Comparison of ENCODE assay signal across 19 cellular contexts in genomic region chr3:123270818-123271217, GRCh38.
DNase-seq lines count a peak whose midpoint lies in the region; ATAC-seq, FAIRE-seq and TF ChIP-seq lines count a peak whose summit lies in the region.
"Had no signal": no experiment of that assay in that cellular context is flagged by ENCODE, and none has a peak within 500 bp of the region (broad histone marks: within the 10 kb centered on the region; RNA-seq: fewer than 3 reads in every experiment).

No MANE protein-coding gene starts in this region.

- H3K27me3 ChIP-seq in mesenchymal stem cell (ENCODE audit: control insufficient read depth in 1 of 2, insufficient read depth in 1 of 2, low read length in 2 of 2) (no peaks in the 10 kb centered on the region), H7 (ENCODE audit: control insufficient read depth, insufficient read depth, low read length) (no peaks in the 10 kb centered on the region)

- no peak for DNase-seq in A549 (ENCODE audit: low read depth in 1 of 2, low spot score in 1 of 2)
- peak; percentile 41 for DNase-seq in LNCaP clone FGC (ENCODE audit: low read depth)
- DNase-seq in mesenchymal stem cell = no peak
- no peak for DNase-seq in H7
- no peak for DNase-seq in activated CD8-positive, alpha-beta memory T cell treated with anti-CD3 and anti-CD28 coated beads, Interleukin-2, amount 10 ng/mL, durations not matched to agents 7 days and 5 days
- DNase-seq: AML-193; CD4-positive, alpha-beta T cell; DMS79 treated with DMSO at 0.1 percent for 48 hours; GF-D8; IMR-90 had no signal

- no peak overlapping the region for H2BK120ac ChIP-seq in mesenchymal stem cell (ENCODE audit: low read depth, low read length)

- H3K4me1 Mint-ChIP-seq in activated CD8-positive, alpha-beta memory T cell treated with anti-CD3 and anti-CD28 coated beads, Interleukin-2, amount 10 ng/mL, durations not matched to agents 7 days and 5 days = peaks cover 10% of the 10 kb centered on the region

- TF ChIP-seq EP300 in A549 (IDR thresholded peaks at IDR 0.05) = no peak

- no peak overlapping the region for H2BK5ac ChIP-seq in mesenchymal stem cell (ENCODE audit: low read depth, low read length, poor library complexity, severe bottlenecking)

- FAIRE-seq in A549 (lab: Jason Lieb, UNC) = no peak
- FAIRE-seq: A204.1, H1, K562 had no signal

- H3K4me3 Mint-ChIP-seq in activated CD8-positive, alpha-beta memory T cell treated with anti-CD3 and anti-CD28 coated beads, Interleukin-2, amount 10 ng/mL, durations not matched to agents 7 days and 5 days = no peak overlapping the region
- H3K4me3 Mint-ChIP-seq: CD4-positive, alpha-beta T cell had no signal

- H3K4me1 ChIP-seq in A549 = peaks cover 23% of the 10 kb centered on the region
- no peaks in the 10 kb centered on the region for H3K4me1 ChIP-seq in mesenchymal stem cell (ENCODE audit: control insufficient read depth, insufficient read depth, low read depth, low read length)

- no peak for ATAC-seq in A549
- ATAC-seq in HG02981 (IDR thresholded peaks at IDR 0.05; ENCODE audit: unreplicated experiment) = no peak
- no peak for ATAC-seq in activated CD8-positive, alpha-beta memory T cell treated with anti-CD3 and anti-CD28 coated beads, Interleukin-2, amount 10 ng/mL, durations not matched to agents 7 days and 5 days
- no peak for ATAC-seq in GM19397 (IDR thresholded peaks at IDR 0.05; ENCODE audit: unreplicated experiment)
- ATAC-seq: K562 had no signal

- no peak overlapping the region for H2AFZ ChIP-seq in mesenchymal stem cell (ENCODE audit: low read depth, low read length)

- no peak overlapping the region for H3K4ac ChIP-seq in mesenchymal stem cell (ENCODE audit: low read depth in 1 of 2, low read length in 2 of 2)

- no peak overlapping the region for H4K8ac ChIP-seq in mesenchymal stem cell (ENCODE audit: low read length)

- H2AK5ac ChIP-seq in mesenchymal stem cell (ENCODE audit: low read length, severe bottlenecking) = no peak overlapping the region

- POLR2A ChIA-PET in A549 (lab: Yijun Ruan, JAX) = no interaction called here

- H3K27ac ChIP-seq in A549 (no peak overlapping the region; a peak in 1 of 6 replicates), VCaP (peak overlapping the region; percentile 65), mesenchymal stem cell (ENCODE audit: low read length, poor library complexity, severe bottlenecking) (no peak overlapping the region)
- H3K27ac ChIP-seq: C4-2B, HL-60 had no signal

- H3K4me2 ChIP-seq in A549 = peak overlapping the region; percentile 2; the same call in 1 of the 3 replicates
- no peak overlapping the region for H3K4me2 ChIP-seq in mesenchymal stem cell (ENCODE audit: low read length, poor library complexity, severe bottlenecking)

- CTCF ChIA-PET in A549 (lab: Yijun Ruan, JAX) = no interaction called here
- CTCF ChIA-PET in activated CD8-positive, alpha-beta memory T cell treated with anti-CD3 and anti-CD28 coated beads, Interleukin-2, amount 10 ng/mL, durations not matched to agents 7 days and 5 days (lab: Charles Lee) = no interaction called here

- H3K23ac ChIP-seq in mesenchymal stem cell (ENCODE audit: low read length in 2 of 2) = no peak overlapping the region

- no peak for TF ChIP-seq POLR2A in A549 (IDR thresholded peaks at IDR 0.05; ENCODE audit: low read length)

- peaks cover 21% of the 10 kb centered on the region for H3K36me3 Mint-ChIP-seq in activated CD8-positive, alpha-beta memory T cell treated with anti-CD3 and anti-CD28 coated beads, Interleukin-2, amount 10 ng/mL, durations not matched to agents 7 days and 5 days

- peaks cover 0 to 10% of the 10 kb centered on the region in 2 experiments for H3K36me3 ChIP-seq in mesenchymal stem cell (ENCODE audit: control insufficient read depth in 1 of 2, insufficient read depth in 2 of 2, low read depth in 1 of 2, low read length in 2 of 2)
- H3K36me3 ChIP-seq in H7 (replicated peaks; ENCODE audit: control insufficient read depth, insufficient read depth, low read length) = peaks cover 1% of the 10 kb centered on the region; the same call in 1 of the 2 replicates
- H3K36me3 ChIP-seq: HAP-1 had no signal

- TF ChIP-seq CTCF in A549 (IDR thresholded peaks at IDR 0.05) (no peak), LNCaP clone FGC (IDR thresholded peaks at IDR 0.05; ENCODE audit: control insufficient read depth, extremely low read depth, insufficient read depth) (no peak), VCaP (conservative IDR thresholded peaks at IDR 0.05) (no peak)

- H3K4me3 ChIP-seq in A549 (no peak overlapping the region), LNCaP clone FGC (ENCODE audit: low read depth, low read length) (no peak overlapping the region), mesenchymal stem cell (ENCODE audit: insufficient read depth in 1 of 2, low read depth in 1 of 2, low read length in 2 of 2) (no peak overlapping the region), H7 (ENCODE audit: insufficient read depth, low read depth, low read length) (no peak overlapping the region)
- H3K4me3 ChIP-seq: HAP-1, K562 had no signal

- H3K79me1 ChIP-seq in mesenchymal stem cell (replicated peaks; ENCODE audit: low read length, poor library complexity, severe bottlenecking) = no peaks in the 10 kb centered on the region

- H2BK12ac ChIP-seq in mesenchymal stem cell (ENCODE audit: low read length in 2 of 2) = no peak overlapping the region

- 63% methylated on average over 2 of the region's 2 CpGs for WGBS in A549 (ENCODE audit: missing lambda C conversion rate)
- WGBS in mesenchymal stem cell = 100% methylated on average over 2 of the region's 2 CpGs

- no peak overlapping the region for H4K91ac ChIP-seq in mesenchymal stem cell (ENCODE audit: low read length)

- H3K27ac Mint-ChIP-seq in activated CD8-positive, alpha-beta memory T cell treated with anti-CD3 and anti-CD28 coated beads, Interleukin-2, amount 10 ng/mL, durations not matched to agents 7 days and 5 days = no peak overlapping the region
- H3K27ac Mint-ChIP-seq: CD4-positive, alpha-beta T cell had no signal

- TF ChIP-seq RAD21 in A549 (conservative IDR thresholded peaks at IDR 0.05 in 1 of 2, IDR thresholded peaks at IDR 0.05 in 1 of 2) = no peak

- H3K9me3 ChIP-seq in A549 (no peaks in the 10 kb centered on the region), mesenchymal stem cell (ENCODE audit: control insufficient read depth, low read length) (no peaks in the 10 kb centered on the region)
- H3K9me3 ChIP-seq: HAP-1 had no signal

- H3K14ac ChIP-seq in mesenchymal stem cell (ENCODE audit: low read length in 2 of 2) = no peak overlapping the region

- H3K27me3 Mint-ChIP-seq in activated CD8-positive, alpha-beta memory T cell treated with anti-CD3 and anti-CD28 coated beads, Interleukin-2, amount 10 ng/mL, durations not matched to agents 7 days and 5 days = no peaks in the 10 kb centered on the region
- H3K27me3 Mint-ChIP-seq: CD4-positive, alpha-beta T cell had no signal

- peak overlapping the region; percentile 79 for H3K9ac ChIP-seq in mesenchymal stem cell (ENCODE audit: low read length)

- H2BK15ac ChIP-seq in mesenchymal stem cell (ENCODE audit: low read depth, poor library complexity, severe bottlenecking) = no peak overlapping the region

- no peak overlapping the region for H3K18ac ChIP-seq in mesenchymal stem cell (ENCODE audit: low read depth in 1 of 2, low read length in 2 of 2)

- no peaks in the 10 kb centered on the region for H3K9me3 Mint-ChIP-seq in activated CD8-positive, alpha-beta memory T cell treated with anti-CD3 and anti-CD28 coated beads, Interleukin-2, amount 10 ng/mL, durations not matched to agents 7 days and 5 days (ENCODE audit: low read depth)
- H3K9me3 Mint-ChIP-seq: CD4-positive, alpha-beta T cell had no signal

TF ChIP-seq in A549, 52 proteins besides CTCF, POLR2A, EP300 and RAD21 (continues in another document):
- TF ChIP-seq PHF8 (IDR thresholded peaks at IDR 0.05; ENCODE audit: borderline replicate concordance, low read depth) (no peak), E2F6 (IDR thresholded peaks at IDR 0.05; ENCODE audit: borderline replicate concordance, low read depth) (no peak), ZFP36 (IDR thresholded peaks at IDR 0.05; ENCODE audit: borderline replicate concordance, partially characterized antibody) (no peak), ELK1 (IDR thresholded peaks at IDR 0.05; ENCODE audit: low read depth, low read length) (no peak), NPAS2 (CRISPR knock-in tag; IDR thresholded peaks at IDR 0.05; ENCODE audit: borderline replicate concordance) (no peak), BHLHE40 (IDR thresholded peaks at IDR 0.05; ENCODE audit: low read depth, low read length) (no peak)
